1 cellular context compared by ENCODE assay signal in genomic region chr7:5625938-5626337, GRCh38.
TF ChIP-seq lines count a peak whose summit lies in the region.

No MANE protein-coding gene starts in this region.

TF ChIP-seq in IMR-90, 13 proteins besides CTCF, POLR2A, EP300 and RAD21 (continued from another document):
- peak; percentile 81 for TF ChIP-seq USF2 (IDR thresholded peaks at IDR 0.05; ENCODE audit: low read depth, low read length)
- TF ChIP-seq MAZ (IDR thresholded peaks at IDR 0.05; ENCODE audit: borderline replicate concordance, low read depth, low read length), result peak; percentile 46; the same call in 1 of the 2 replicates
- TF ChIP-seq MXI1 (IDR thresholded peaks at IDR 0.05; ENCODE audit: borderline replicate concordance, low read depth, low read length), result peak; percentile 87; the same call in 1 of the 2 replicates
- TF ChIP-seq ELK1 (IDR thresholded peaks at IDR 0.05; ENCODE audit: borderline replicate concordance, low read depth, low read length), result no peak
